In genomic region chr16:58684001-58684353, GRCh38 we compare ENCODE assay signal across 8 cellular contexts. TPM values are rescaled to one million over a fixed set of nuclear protein-coding genes. Genes with fewer than 3 reads are reported as not detected.
DNase-seq lines count a peak whose midpoint lies in the region; ATAC-seq, FAIRE-seq and TF ChIP-seq lines count a peak whose summit lies in the region.

No MANE protein-coding gene starts in this region.

- peak overlapping the region; percentile 99 for H3K4me3 ChIP-seq in epithelial cell of proximal tubule (ENCODE audit: low read depth, low read length)

- CTCF ChIA-PET in activated CD4-positive, alpha-beta T cell treated with anti-CD3 and anti-CD28 coated beads for 36 hours (lab: Charles Lee): interaction anchor here (0.6 to 1.6 kb wide), 8 partner anchors 9 to 1044 kb away, joined by 3 to 9 read pairs (median 4); no protein-coding TSS in a partner anchor

- H3K9me3 Mint-ChIP-seq in activated CD4-positive, alpha-beta T cell treated with anti-CD3 and anti-CD28 coated beads for 36 hours (ENCODE audit: low read depth): no peaks in the 10 kb centered on the region
- H3K9me3 Mint-ChIP-seq in natural killer cell treated with Interleukin-12 subunit alpha and Interleukin-12 subunit beta and Interleukin-15 and Interleukin-18, amount 100 ng/mL, for 72 hours: no peaks in the 10 kb centered on the region

- peaks cover 19% of the 10 kb centered on the region for H3K4me1 Mint-ChIP-seq in activated CD4-positive, alpha-beta T cell treated with anti-CD3 and anti-CD28 coated beads for 36 hours
- peaks cover 12 to 20% of the 10 kb centered on the region in 2 donors for H3K4me1 Mint-ChIP-seq in natural killer cell treated with Interleukin-12 subunit alpha and Interleukin-12 subunit beta and Interleukin-15 and Interleukin-18, amount 100 ng/mL, for 72 hours (ENCODE audit: low read depth in 2 of 2)

- H3K27ac Mint-ChIP-seq in activated CD4-positive, alpha-beta T cell treated with anti-CD3 and anti-CD28 coated beads for 36 hours: peak overlapping the region; percentile 74
- H3K27ac Mint-ChIP-seq in natural killer cell treated with Interleukin-12 subunit alpha and Interleukin-12 subunit beta and Interleukin-15 and Interleukin-18, amount 100 ng/mL, for 72 hours: peak overlapping the region; percentile 2 to 79

- peak overlapping the region; percentile 86 for H3K4me3 Mint-ChIP-seq in activated CD4-positive, alpha-beta T cell treated with anti-CD3 and anti-CD28 coated beads for 36 hours
- H3K4me3 Mint-ChIP-seq in natural killer cell treated with Interleukin-12 subunit alpha and Interleukin-12 subunit beta and Interleukin-15 and Interleukin-18, amount 100 ng/mL, for 72 hours: peak overlapping the region; percentile 82

- TF ChIP-seq CTCF in epithelial cell of proximal tubule (conservative IDR thresholded peaks at IDR 0.05; ENCODE audit: low read depth, low read length) (no peak), D721Med (IDR thresholded peaks at IDR 0.05; ENCODE audit: insufficient read depth, missing control alignments) (no peak)

- no peak for DNase-seq in activated CD4-positive, alpha-beta T cell treated with anti-CD3 and anti-CD28 coated beads for 36 hours
- DNase-seq in activated CD4-positive, alpha-beta T cell treated with anti-CD3 and anti-CD28 coated beads for 4 hours: no peak
- DNase-seq in RPMI8226 (peak; percentile 17), epithelial cell of proximal tubule (ENCODE audit: low read depth) (no peak), D721Med (ENCODE audit: insufficient read length, low spot score) (no peak), GDM1 (lab: John Stamatoyannopoulos, UW) (no peak)
- DNase-seq in natural killer cell treated with Interleukin-12 subunit alpha and Interleukin-12 subunit beta and Interleukin-15 and Interleukin-18, amount 100 ng/mL, for 72 hours (ENCODE audit: low spot score): no peak
- no peak for DNase-seq in stimulated activated CD4-positive, alpha-beta T cell treated with anti-CD3 and anti-CD28 coated beads, Interleukin-4, amount 100 ng/mL, for 24 hours

- ATAC-seq in activated CD4-positive, alpha-beta T cell treated with anti-CD3 and anti-CD28 coated beads for 36 hours: peak; percentile 11
- ATAC-seq in natural killer cell treated with Interleukin-12 subunit alpha and Interleukin-12 subunit beta and Interleukin-15 and Interleukin-18, amount 100 ng/mL, for 72 hours: peak in 1 of 2 donors; percentile 5

- POLR2A ChIA-PET in activated CD4-positive, alpha-beta T cell treated with anti-CD3 and anti-CD28 coated beads for 36 hours (lab: Charles Lee): interaction anchor here (1.2 to 1.4 kb wide), 2 partner anchors 56 to 291 kb away, joined by 4 to 7 read pairs; partner anchors contain the start of gene GINS3

- FAIRE-seq in D721Med (lab: Jason Lieb, UNC): no peak

- H3K27me3 Mint-ChIP-seq in activated CD4-positive, alpha-beta T cell treated with anti-CD3 and anti-CD28 coated beads for 36 hours: no peaks in the 10 kb centered on the region
- no peaks in the 10 kb centered on the region for H3K27me3 Mint-ChIP-seq in natural killer cell treated with Interleukin-12 subunit alpha and Interleukin-12 subunit beta and Interleukin-15 and Interleukin-18, amount 100 ng/mL, for 72 hours

- peaks cover 5% of the 10 kb centered on the region for H3K36me3 Mint-ChIP-seq in activated CD4-positive, alpha-beta T cell treated with anti-CD3 and anti-CD28 coated beads for 36 hours (ENCODE audit: low read depth)
- H3K36me3 Mint-ChIP-seq in natural killer cell treated with Interleukin-12 subunit alpha and Interleukin-12 subunit beta and Interleukin-15 and Interleukin-18, amount 100 ng/mL, for 72 hours: no peaks in the 10 kb centered on the region

- intact Hi-C loops in activated CD4-positive, alpha-beta T cell treated with anti-CD3 and anti-CD28 coated beads for 36 hours (cut with DNase I, micrococcal nuclease): loop anchor here (1.0 to 10.0 kb wide), 6 partner anchors 50 to 449 kb away; partner anchors contain the start of genes GINS3 (in 1 of the 2), GOT2 (in 1 of the 2) and SETD6 (in 1 of the 2)

RNA-seq across cellular contexts. Expression of gene SLC38A7, which starts 0.6 kb away (rescaled TPM):
- total RNA-seq in activated CD4-positive, alpha-beta T cell treated with anti-CD3 and anti-CD28 coated beads for 36 hours: 1 to 10 TPM; 4.5 to 6.5 TPM
- total RNA-seq in epithelial cell of proximal tubule: 9.5 and 12.0 TPM in 2 replicates
- 10 to 100 TPM; 14.1 to 16.7 TPM for total RNA-seq in natural killer cell treated with Interleukin-12 subunit alpha and Interleukin-12 subunit beta and Interleukin-15 and Interleukin-18, amount 100 ng/mL, for 72 hours

RNA-seq across cellular contexts. Expression of gene GOT2, which starts 50.1 kb away (rescaled TPM):
- total RNA-seq in activated CD4-positive, alpha-beta T cell treated with anti-CD3 and anti-CD28 coated beads for 36 hours: 100 to 1,000 TPM; 128 to 133 TPM
- total RNA-seq in epithelial cell of proximal tubule: 173 and 228 TPM in 2 replicates
- total RNA-seq in natural killer cell treated with Interleukin-12 subunit alpha and Interleukin-12 subunit beta and Interleukin-15 and Interleukin-18, amount 100 ng/mL, for 72 hours: 100 to 1,000 TPM in 1 of 2 donors, 10 to 100 TPM in 1; 82.7 to 149 TPM

RNA-seq across cellular contexts. Expression of gene CNOT1, which starts 54.4 kb away (rescaled TPM):
- total RNA-seq in activated CD4-positive, alpha-beta T cell treated with anti-CD3 and anti-CD28 coated beads for 36 hours: 100 to 1,000 TPM; 265 to 348 TPM
- 70.6 and 93.9 TPM in 2 replicates for total RNA-seq in epithelial cell of proximal tubule
- 100 to 1,000 TPM; 306 to 397 TPM for total RNA-seq in natural killer cell treated with Interleukin-12 subunit alpha and Interleukin-12 subunit beta and Interleukin-15 and Interleukin-18, amount 100 ng/mL, for 72 hours
